In the genomic region with DNA sequence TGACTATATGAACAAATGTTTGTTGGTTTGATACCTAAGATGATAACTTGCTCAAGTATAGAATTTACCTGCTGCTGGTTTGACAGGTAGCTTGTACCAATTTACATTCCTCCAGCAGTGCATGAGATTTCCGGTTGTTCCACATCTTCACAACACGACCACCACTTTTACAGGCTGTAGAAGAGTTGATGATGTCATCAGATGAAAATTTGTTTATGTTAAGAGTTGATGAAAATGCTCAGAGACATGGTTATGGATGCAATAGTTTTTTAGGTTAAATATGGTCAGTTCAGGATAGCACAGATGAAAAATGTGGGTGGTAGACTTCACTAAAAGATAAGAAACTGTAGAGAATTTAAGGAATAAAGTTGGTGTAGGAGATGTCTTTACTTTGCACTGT, we compare ENCODE assay signal across 20 cellular contexts.
DNase-seq lines count a peak whose midpoint lies in the region; ATAC-seq, FAIRE-seq and TF ChIP-seq lines count a peak whose summit lies in the region.
"Had no signal": no experiment of that assay in that cellular context is flagged by ENCODE, and none has a peak within 500 bp of the region (broad histone marks: within the 10 kb centered on the region; RNA-seq: fewer than 3 reads in every experiment).

No MANE protein-coding gene starts in this region.

- no peak overlapping the region for H2AK5ac ChIP-seq in IMR-90 (ENCODE audit: low read depth, low read length)

- H3K36me3 ChIP-seq in HepG2 (replicated peaks in 1 of 2; ENCODE audit: control insufficient read depth in 1 of 2, insufficient read depth in 2 of 2, low read length in 2 of 2) (no peaks in the 10 kb centered on the region), right lobe of liver (no peaks in the 10 kb centered on the region), IMR-90 (ENCODE audit: control insufficient read depth, insufficient read depth, low read length) (no peaks in the 10 kb centered on the region), ascending aorta (no peaks in the 10 kb centered on the region)
- H3K36me3 ChIP-seq: BLaER1 treated with 17β-estradiol and CSF1 and Interleukin-3, amounts not matched to agents 10 nM and 100 nM had no signal

- WGBS in HepG2 (ENCODE audit: low lambda C conversion rate) = 0% methylated on average over 2 of the region's 2 CpGs
- WGBS in right lobe of liver (ENCODE audit: insufficient coverage, low coverage, low lambda C conversion rate, missing lambda C conversion rate) = 33% methylated on average over 2 of the region's 2 CpGs
- WGBS in IMR-90 (ENCODE audit: extremely low coverage in 2 of 2, insufficient read length in 1 of 2), 2 experiments = no CpG with 5 or more reads among the region's 2 CpGs

- TF ChIP-seq POLR2A in HepG2 (IDR thresholded peaks at IDR 0.05; ENCODE audit: insufficient read depth in 1 of 2, low read depth in 2 of 2, low read length in 2 of 2) = no peak
- TF ChIP-seq POLR2A in right lobe of liver (IDR thresholded peaks at IDR 0.05) = no peak
- no peak for TF ChIP-seq POLR2A in IMR-90 (IDR thresholded peaks at IDR 0.05; ENCODE audit: low read depth, low read length)

- H4K91ac ChIP-seq in IMR-90 (ENCODE audit: insufficient read depth, low read depth, low read length) = no peak overlapping the region

- DNase-seq in HepG2 (ENCODE audit: low spot score) (no peak), right lobe of liver (no peak), IMR-90 (peak; percentile 1), NCI-H2081 treated with DMSO at 0.1 percent for 48 hours (lab: John Stamatoyannopoulos, UW) (no peak), ascending aorta (ENCODE audit: low spot score in 2 of 2) (no peak)
- DNase-seq: AML-193; Caco-2; Calu3; CD4-positive, alpha-beta T cell; CD8-positive, alpha-beta T cell; DMS79 treated with DMSO at 0.1 percent for 48 hours; GDM1 had no signal

- no peak for FAIRE-seq in HepG2 (lab: Jason Lieb, UNC)
- FAIRE-seq: A549, D721Med, GM12878, GM12892, GM18507 had no signal

- H3K79me1 ChIP-seq in IMR-90 (ENCODE audit: low read depth in 1 of 2, low read length in 2 of 2) = no peaks in the 10 kb centered on the region

- no peak overlapping the region for H4K5ac ChIP-seq in IMR-90 (ENCODE audit: low read depth, low read length)

- in situ Hi-C loops in HepG2 (cut with HindIII; ENCODE audit: extremely low pct_ligation_motif_present, low pct_unique_long_range_greater_than_20kb) = no loop called here
- in situ Hi-C loops in IMR-90 (cut with MboI; ENCODE audit: low sequenced_read_pairs) = no loop called here

- dilution Hi-C loops in IMR-90 (cut with HindIII; ENCODE audit: low sequenced_read_pairs, unreplicated experiment) = no loop called here

- H3K79me2 ChIP-seq in HepG2 (ENCODE audit: insufficient read depth, low read length) = no peaks in the 10 kb centered on the region

- H3K27me3 ChIP-seq in HepG2 (ENCODE audit: control insufficient read depth in 1 of 2, insufficient read depth in 2 of 2, low read length in 2 of 2) (no peaks in the 10 kb centered on the region), right lobe of liver (peaks cover 0 to 3% of the 10 kb centered on the region in 2 donors), IMR-90 (ENCODE audit: control insufficient read depth, insufficient read depth, low read length) (no peaks in the 10 kb centered on the region), ascending aorta (no peaks in the 10 kb centered on the region)
- H3K27me3 ChIP-seq: BLaER1 treated with 17β-estradiol and CSF1 and Interleukin-3, amounts not matched to agents 10 nM and 100 nM had no signal

- H2BK5ac ChIP-seq in IMR-90 (ENCODE audit: low read depth, low read length, poor library complexity, severe bottlenecking) = no peak overlapping the region

- POLR2A ChIA-PET in HepG2 (lab: Yijun Ruan, JAX) = no interaction called here
- POLR2A ChIA-PET in IMR-90 (lab: Charles Lee; ENCODE audit: unreplicated experiment) = no interaction called here

- H3K9ac ChIP-seq in HepG2 (ENCODE audit: insufficient read depth, low read depth, low read length) = no peak overlapping the region
- no peak overlapping the region for H3K9ac ChIP-seq in IMR-90 (ENCODE audit: low read depth, low read length)
- H3K9ac ChIP-seq: BLaER1 treated with 17β-estradiol and CSF1 and Interleukin-3, amounts not matched to agents 10 nM and 100 nM had no signal

- H2BK120ac ChIP-seq in IMR-90 (ENCODE audit: low read depth, low read length) = no peak overlapping the region

- no peak for TF ChIP-seq CTCF in HepG2 (CRISPR knock-in tag; IDR thresholded peaks at IDR 0.05)
- no peak for TF ChIP-seq CTCF in right lobe of liver (IDR thresholded peaks at IDR 0.05)
- TF ChIP-seq CTCF in IMR-90 (conservative IDR thresholded peaks at IDR 0.05; ENCODE audit: low read depth, low read length) = no peak
- no peak for TF ChIP-seq CTCF in ascending aorta (IDR thresholded peaks at IDR 0.05)

- BruUV-seq in HepG2 (replicated peaks; lab: Mats Ljungman, UMichigan) = no TSS peak
- BruUV-seq in IMR-90 (replicated peaks; lab: Mats Ljungman, UMichigan) = no TSS peak

- no peak overlapping the region for H2BK20ac ChIP-seq in IMR-90 (ENCODE audit: low read depth, low read length)

- H2AFZ ChIP-seq in HepG2 (ENCODE audit: low read length) (no peak overlapping the region), IMR-90 (replicated peaks; ENCODE audit: low read length, poor library complexity) (no peak overlapping the region)

- TF ChIP-seq RAD21 in HepG2 (CRISPR knock-in tag; IDR thresholded peaks at IDR 0.05) = no peak
- no peak for TF ChIP-seq RAD21 in IMR-90 (IDR thresholded peaks at IDR 0.05; ENCODE audit: low read length)

- H2BK15ac ChIP-seq in IMR-90 (ENCODE audit: low read depth, low read length) = no peak overlapping the region

- no peak overlapping the region for H3K4ac ChIP-seq in IMR-90 (ENCODE audit: low read depth, low read length)

- H3K27ac ChIP-seq in HepG2 (ENCODE audit: extremely low read length, insufficient read depth, low read length) (no peak overlapping the region), right lobe of liver (no peak overlapping the region), IMR-90 (ENCODE audit: insufficient read depth, low read length) (no peak overlapping the region), ascending aorta (no peak overlapping the region)
- H3K27ac ChIP-seq: 22Rv1; A549; BLaER1 treated with 17β-estradiol and CSF1 and Interleukin-3, amounts not matched to agents 10 nM and 100 nM; C4-2B had no signal

- H3K14ac ChIP-seq in IMR-90 (replicated peaks; ENCODE audit: low read depth, low read length) = no peak overlapping the region

- no peak overlapping the region for H3K18ac ChIP-seq in IMR-90 (ENCODE audit: low read depth, low read length)

- CTCF ChIA-PET in HepG2 (lab: Yijun Ruan, JAX; ENCODE audit: low intra/inter-chr PET ratio, low total read pairs) (no interaction called here), IMR-90 (lab: Yijun Ruan, JAX) (no interaction called here)

- H3K4me2 ChIP-seq in HepG2 (ENCODE audit: low read depth, low read length) = no peak overlapping the region
- no peak overlapping the region for H3K4me2 ChIP-seq in IMR-90 (ENCODE audit: low read depth, low read length)
- H3K4me2 ChIP-seq: A549; BLaER1 treated with 17β-estradiol and CSF1 and Interleukin-3, amounts not matched to agents 10 nM and 100 nM had no signal

- intact Hi-C loops in HepG2 (cut with micrococcal nuclease; ENCODE audit: unreplicated experiment) = no loop called here
- intact Hi-C loops in right lobe of liver (cut with DNase I) = no loop called here
- intact Hi-C loops in IMR-90 (cut with micrococcal nuclease) = no loop called here
- intact Hi-C loops in ascending aorta (cut with DNase I) = no loop called here

- H3K4me3 ChIP-seq in HepG2 (replicated peaks in 1 of 3; ENCODE audit: insufficient read depth in 1 of 3, low read depth in 2 of 3, low read length in 3 of 3) = no peak overlapping the region
- H3K4me3 ChIP-seq in right lobe of liver = no peak overlapping the region
- H3K4me3 ChIP-seq in IMR-90 (ENCODE audit: insufficient read depth, low read depth, low read length) = no peak overlapping the region
- no peak overlapping the region for H3K4me3 ChIP-seq in ascending aorta
- H3K4me3 ChIP-seq: A549; BLaER1 treated with 17β-estradiol and CSF1 and Interleukin-3, amounts not matched to agents 10 nM and 100 nM; GM12878 had no signal

- no peaks in the 10 kb centered on the region for H3K9me1 ChIP-seq in IMR-90 (ENCODE audit: insufficient read depth, low read length)

- no peak overlapping the region for H3K23ac ChIP-seq in IMR-90 (ENCODE audit: low read depth, low read length)

- no peak overlapping the region for H4K8ac ChIP-seq in IMR-90 (ENCODE audit: low read depth in 2 of 2, low read length in 2 of 2)

- no peaks in the 10 kb centered on the region for H4K20me1 ChIP-seq in HepG2 (ENCODE audit: insufficient read depth, low read length)
- H4K20me1 ChIP-seq in IMR-90 (ENCODE audit: insufficient read depth, low read length) = no peaks in the 10 kb centered on the region
- H4K20me1 ChIP-seq: BLaER1 treated with 17β-estradiol and CSF1 and Interleukin-3, amounts not matched to agents 10 nM and 100 nM had no signal

- ATAC-seq in HepG2 (no peak), right lobe of liver (no peak), IMR-90 (ENCODE audit: low read depth) (no peak)
- ATAC-seq: A549; CD8-positive, alpha-beta T cell; GM12878 had no signal

- no peak overlapping the region for H3K56ac ChIP-seq in IMR-90 (ENCODE audit: extremely low read depth, insufficient read depth, low read length)

- no peaks in the 10 kb centered on the region for H3K9me3 ChIP-seq in HepG2 (ENCODE audit: low read length)
- H3K9me3 ChIP-seq in right lobe of liver = no peaks in the 10 kb centered on the region
- no peaks in the 10 kb centered on the region for H3K9me3 ChIP-seq in IMR-90 (ENCODE audit: control insufficient read depth, insufficient read depth, low read length)
- H3K9me3 ChIP-seq in ascending aorta = no peaks in the 10 kb centered on the region
- H3K9me3 ChIP-seq: A549; BLaER1 treated with 17β-estradiol and CSF1 and Interleukin-3, amounts not matched to agents 10 nM and 100 nM; Caco-2 had no signal

- TF ChIP-seq EP300 in HepG2 (IDR thresholded peaks at IDR 0.05; ENCODE audit: low read depth in 2 of 2, low read length in 2 of 2) (no peak), HepG2 (CRISPR knock-in tag; IDR thresholded peaks at IDR 0.05; ENCODE audit: borderline replicate concordance) (no peak)

- no peak overlapping the region for H2AK9ac ChIP-seq in IMR-90 (replicated peaks; ENCODE audit: low read depth, low read length, poor library complexity)

- H3K4me1 ChIP-seq in HepG2 (ENCODE audit: insufficient read depth, low read length) = no peaks in the 10 kb centered on the region
- no peaks in the 10 kb centered on the region for H3K4me1 ChIP-seq in right lobe of liver
- H3K4me1 ChIP-seq in IMR-90 (ENCODE audit: control insufficient read depth, insufficient read depth, low read length) = no peaks in the 10 kb centered on the region
- H3K4me1 ChIP-seq in ascending aorta = no peaks in the 10 kb centered on the region
- H3K4me1 ChIP-seq: A549, Caco-2 had no signal

TF ChIP-seq in HepG2, 621 proteins besides CTCF, POLR2A, EP300 and RAD21 (continues in another document):
- TF ChIP-seq ATF7 (IDR thresholded peaks at IDR 0.05) (peak; percentile 91), ATF7 (CRISPR knock-in tag; IDR thresholded peaks at IDR 0.05) (no peak), CREB1 (IDR thresholded peaks at IDR 0.05) (peak; percentile 76), CREB1 (CRISPR knock-in tag; IDR thresholded peaks at IDR 0.05) (no peak)
